Comparison of ENCODE assay signal across 8 cellular contexts in genomic region chr6:42984001-42984923, GRCh38. TPM values are rescaled to one million over a fixed set of nuclear protein-coding genes. Genes with fewer than 3 reads are reported as not detected.
A peak's percentile ranks its signal among the peaks of the same experiment; 100 is the strongest.
DNase-seq lines count a peak whose midpoint lies in the region; ATAC-seq and TF ChIP-seq lines count a peak whose summit lies in the region.

Gene PPP2R5D (plus strand): TSS chr6:42984570. CDS start chr6:42984678, 108 bp downstream.

- TF ChIP-seq CTCF in epithelial cell of esophagus (IDR thresholded peaks at IDR 0.05; ENCODE audit: insufficient read depth, low read depth, low read length, missing control alignments): no peak

- DNase-seq in DMS 273 treated with DMSO at 0.1 percent for 48 hours (lab: John Stamatoyannopoulos, UW): peak; percentile 99
- DNase-seq in OCI-M2 (lab: John Stamatoyannopoulos, UW; ENCODE audit: unreplicated experiment): peak; percentile 94
- DNase-seq in activated T-cell treated with anti-CD3 and anti-CD28 coated beads for 4 hours: peak; percentile 95
- peak; percentile 99 for DNase-seq in epithelial cell of esophagus (ENCODE audit: low read depth)
- DNase-seq in stimulated activated CD8-positive, alpha-beta memory T cell treated with anti-CD3 and anti-CD28 coated beads, Interleukin-4, amount 100 ng/mL, for 1 hour (ENCODE audit: low read depth in 2 of 2, low spot score in 1 of 2): peak; percentile 86 to 93

- H3K27ac Mint-ChIP-seq in IgD-negative memory B cell: peak within 1 kb of the TSS; percentile 92 to 96 (median 94)

- no peaks in the 10 kb centered on the region for H3K27me3 Mint-ChIP-seq in IgD-negative memory B cell

- peak; percentile 93 for ATAC-seq in GM21529 (IDR thresholded peaks at IDR 0.05; ENCODE audit: unreplicated experiment)

- H3K4me1 ChIP-seq in mononuclear cell (ENCODE audit: insufficient read depth, low read length): peaks cover 41% of the 10 kb centered on the region

- peak within 1 kb of the TSS; percentile 66 for H3K4me3 ChIP-seq in epithelial cell of esophagus (ENCODE audit: low read length)
- peak within 1 kb of the TSS; percentile 67 for H3K4me3 ChIP-seq in mononuclear cell (ENCODE audit: low read length)

- peaks cover 36 to 37% (median 37%) of the 10 kb centered on the region in 3 donors for H3K4me1 Mint-ChIP-seq in IgD-negative memory B cell

- no peaks in the 10 kb centered on the region for H3K27me3 ChIP-seq in mononuclear cell (ENCODE audit: insufficient read depth, low read length)

- no peaks in the 10 kb centered on the region for H3K9me3 ChIP-seq in mononuclear cell (ENCODE audit: low read depth, low read length)

- peaks cover 2% of the 10 kb centered on the region for H3K36me3 Mint-ChIP-seq in IgD-negative memory B cell

- peak within 1 kb of the TSS; percentile 88 to 99 (median 92) for H3K4me3 Mint-ChIP-seq in IgD-negative memory B cell

- H3K9me3 Mint-ChIP-seq in IgD-negative memory B cell: no peaks in the 10 kb centered on the region

RNA-seq across cellular contexts. Expression of gene PPP2R5D, which starts in this region (rescaled TPM):
- 17.5 TPM for polyA plus RNA-seq in IgD-negative memory B cell
- total RNA-seq in mononuclear cell: 15.2 TPM

Comparison
In these comparisons a context has a peak if more than half of its experiments do, and no peak if none do; other contexts are left out.
1. Peak in every context shown above with its lines: DNase-seq, ATAC-seq and H3K4me3 ChIP-seq.